11 cellular contexts compared by ENCODE assay signal in genomic region chr15:25848769-25849430, GRCh38. TPM values are rescaled to one million over a fixed set of nuclear protein-coding genes. Genes with fewer than 3 reads are reported as not detected.
DNase-seq lines count a peak whose midpoint lies in the region; TF ChIP-seq lines count a peak whose summit lies in the region.
"Had no signal": no experiment of that assay in that cellular context is flagged by ENCODE, and none has a peak within 500 bp of the region (broad histone marks: within the 10 kb centered on the region; RNA-seq: fewer than 3 reads in every experiment).

No MANE protein-coding gene starts in this region.

- 45% methylated on average over 9 of the region's 9 CpGs for WGBS in esophagus muscularis mucosa

- H3K9me3 Mint-ChIP-seq in CD8-positive, alpha-beta memory T cell, result peaks cover 0 to 2% (median 0%) of the 10 kb centered on the region in 5 donors

- CTCF ChIA-PET in CD8-positive, alpha-beta memory T cell (lab: Charles Lee), result interaction anchor here (5.2 kb wide), 1 partner anchor 12 kb away, joined by 31 read pairs; no protein-coding TSS in a partner anchor

- H3K36me3 ChIP-seq in CD8-positive, alpha-beta memory T cell (ENCODE audit: insufficient read depth, low read length), result no peaks in the 10 kb centered on the region
- no peaks in the 10 kb centered on the region for H3K36me3 ChIP-seq in NT2/D1 (ENCODE audit: insufficient read depth, insufficient read length, low read length)
- H3K36me3 ChIP-seq in esophagus muscularis mucosa, result no peaks in the 10 kb centered on the region
- H3K36me3 ChIP-seq: neutrophil had no signal

- no peak for DNase-seq in CD8-positive, alpha-beta memory T cell
- DNase-seq in NT2/D1 (ENCODE audit: low read depth, low spot score) (peak; percentile 28), esophagus muscularis mucosa (ENCODE audit: extremely low spot score) (no peak), retina (peak; percentile 2), DMS53 treated with DMSO at 0.1 percent for 48 hours (lab: John Stamatoyannopoulos, UW; ENCODE audit: unreplicated experiment) (no peak), dorsolateral prefrontal cortex (no peak), superior temporal gyrus (ENCODE audit: extremely low spot score) (no peak), NAMALWA (ENCODE audit: low spot score) (no peak)
- DNase-seq: NCI-H1930, SHP77 had no signal

- H3K27ac ChIP-seq in CD8-positive, alpha-beta memory T cell (ENCODE audit: low read depth, low read length), result no peak overlapping the region
- H3K27ac ChIP-seq in esophagus muscularis mucosa (replicated peaks in 1 of 4) (peak overlapping the region; percentile 90 to 94 (median 92)), dorsolateral prefrontal cortex (peak overlapping the region in 12 of 59 donors; percentile 18 to 71 (median 37))
- H3K27ac ChIP-seq: neutrophil had no signal

- H3K36me3 Mint-ChIP-seq in CD8-positive, alpha-beta memory T cell, result peaks cover 0 to 3% (median 3%) of the 10 kb centered on the region in 3 donors

- peaks cover 74 to 90% (median 83%) of the 10 kb centered on the region in 3 donors for H3K4me1 Mint-ChIP-seq in CD8-positive, alpha-beta memory T cell

- H3K9me3 ChIP-seq in CD8-positive, alpha-beta memory T cell (ENCODE audit: low read length), result no peaks in the 10 kb centered on the region
- H3K9me3 ChIP-seq in NT2/D1 (ENCODE audit: insufficient read depth, low read length) (no peaks in the 10 kb centered on the region), esophagus muscularis mucosa (no peaks in the 10 kb centered on the region)
- H3K9me3 ChIP-seq: neutrophil had no signal

- TF ChIP-seq CTCF in esophagus muscularis mucosa (IDR thresholded peaks at IDR 0.05), result no peak
- no peak for TF ChIP-seq CTCF in dorsolateral prefrontal cortex (IDR thresholded peaks at IDR 0.05 in 54 of 56, conservative IDR thresholded peaks at IDR 0.05 in 2 of 56; ENCODE audit: low read depth in 1 of 56, partially characterized antibody in 56 of 56)

- peaks cover 87% of the 10 kb centered on the region for H3K4me1 ChIP-seq in CD8-positive, alpha-beta memory T cell (ENCODE audit: insufficient read depth, low read length)
- H3K4me1 ChIP-seq in NT2/D1 (ENCODE audit: insufficient read depth, insufficient read length) (no peaks in the 10 kb centered on the region), esophagus muscularis mucosa (peaks cover 22 to 99% (median 95%) of the 10 kb centered on the region in 4 donors)

- no peak for TF ChIP-seq POLR2A in esophagus muscularis mucosa (IDR thresholded peaks at IDR 0.05; ENCODE audit: low read depth)

- peak overlapping the region; percentile 47 for H3K4me3 ChIP-seq in CD8-positive, alpha-beta memory T cell (ENCODE audit: low read length)
- H3K4me3 ChIP-seq in NT2/D1 (ENCODE audit: insufficient read length, low read depth) (no peak overlapping the region), esophagus muscularis mucosa (peak overlapping the region; percentile 49 to 61 (median 52)), dorsolateral prefrontal cortex (peak overlapping the region in 12 of 59 donors; percentile 1 to 58 (median 50))

- H3K27ac Mint-ChIP-seq in CD8-positive, alpha-beta memory T cell, result peak overlapping the region; percentile 80 to 99 (median 96)

- H3K27me3 ChIP-seq in CD8-positive, alpha-beta memory T cell (ENCODE audit: insufficient read depth, low read length, poor library complexity, severe bottlenecking), result no peaks in the 10 kb centered on the region
- H3K27me3 ChIP-seq in NT2/D1 (ENCODE audit: insufficient read depth, insufficient read length) (no peaks in the 10 kb centered on the region), esophagus muscularis mucosa (no peaks in the 10 kb centered on the region), dorsolateral prefrontal cortex (peaks cover 0 to 14% (median 0%) of the 10 kb centered on the region in 45 donors)

- H3K27me3 Mint-ChIP-seq in CD8-positive, alpha-beta memory T cell, result peaks cover 0 to 2% of the 10 kb centered on the region in 2 donors

- no peak for TF ChIP-seq EP300 in esophagus muscularis mucosa (IDR thresholded peaks at IDR 0.05)

- peak overlapping the region; percentile 76 to 96 (median 91) for H3K4me3 Mint-ChIP-seq in CD8-positive, alpha-beta memory T cell

- H3K9ac ChIP-seq in NT2/D1 (ENCODE audit: insufficient read length, low read depth), result no peak overlapping the region

- POLR2A ChIA-PET in CD8-positive, alpha-beta memory T cell (lab: Charles Lee), result interaction anchor here (1.0 kb wide), 1 partner anchor 11 kb away, joined by 4 read pairs; no protein-coding TSS in a partner anchor

- intact Hi-C loops in esophagus muscularis mucosa (cut with DNase I), result no loop called here
- intact Hi-C loops in dorsolateral prefrontal cortex (cut with DNase I), result no loop called here

RNA-seq across cellular contexts. Expression of gene ATP10A, which starts 14.2 kb away (rescaled TPM):
- 10 to 100 TPM; 24.0 to 28.9 TPM for total RNA-seq in CD8-positive, alpha-beta memory T cell
- polyA plus RNA-seq in CD8-positive, alpha-beta memory T cell, result 8.2 TPM
- total RNA-seq in esophagus muscularis mucosa (10 to 100 TPM; 23.9 to 51.9 (median 32.6) TPM), dorsolateral prefrontal cortex (10 to 100 TPM in 86 of 120 experiments, 1 to 10 TPM in 34; 3.9 to 44.5 (median 12.6) TPM)

Comparison
In these comparisons a context has a peak if more than half of its experiments do, and no peak if none do; other contexts are left out.
1. DNase-seq: peak in NT2/D1 (single experiment) and retina (single experiment); none in CD8-positive, alpha-beta memory T cell (0 of 5), esophagus muscularis mucosa (single experiment), DMS53 treated with DMSO at 0.1 percent for 48 hours (single experiment), dorsolateral prefrontal cortex (0 of 10), superior temporal gyrus (single experiment) and NAMALWA (single experiment).